ENCODE assay signal across 1 cellular context in the genomic region with DNA sequence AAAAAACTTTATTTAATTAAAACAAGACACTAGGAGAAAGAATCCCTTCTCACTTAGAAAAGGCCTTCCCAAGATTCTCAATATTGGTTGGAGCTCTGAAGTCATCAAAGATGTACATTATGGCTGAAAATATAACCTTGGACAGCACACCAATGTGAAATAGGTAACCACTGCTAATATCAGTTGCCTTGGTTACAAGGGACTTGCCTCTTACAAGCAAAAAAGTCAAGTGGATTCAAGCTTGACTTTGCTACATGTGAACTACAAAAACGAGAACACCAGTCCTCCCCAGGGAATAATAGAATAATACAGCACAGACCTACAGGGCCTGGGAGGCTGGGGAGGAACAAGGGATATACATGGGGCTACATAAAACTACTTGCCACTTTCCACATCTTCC.
TF ChIP-seq lines count a peak whose summit lies in the region.

No MANE protein-coding gene starts in this region.

TF ChIP-seq in GM12878, 131 proteins besides CTCF, POLR2A, EP300 and RAD21 (continued from another document):
- TF ChIP-seq, protein P1, sequence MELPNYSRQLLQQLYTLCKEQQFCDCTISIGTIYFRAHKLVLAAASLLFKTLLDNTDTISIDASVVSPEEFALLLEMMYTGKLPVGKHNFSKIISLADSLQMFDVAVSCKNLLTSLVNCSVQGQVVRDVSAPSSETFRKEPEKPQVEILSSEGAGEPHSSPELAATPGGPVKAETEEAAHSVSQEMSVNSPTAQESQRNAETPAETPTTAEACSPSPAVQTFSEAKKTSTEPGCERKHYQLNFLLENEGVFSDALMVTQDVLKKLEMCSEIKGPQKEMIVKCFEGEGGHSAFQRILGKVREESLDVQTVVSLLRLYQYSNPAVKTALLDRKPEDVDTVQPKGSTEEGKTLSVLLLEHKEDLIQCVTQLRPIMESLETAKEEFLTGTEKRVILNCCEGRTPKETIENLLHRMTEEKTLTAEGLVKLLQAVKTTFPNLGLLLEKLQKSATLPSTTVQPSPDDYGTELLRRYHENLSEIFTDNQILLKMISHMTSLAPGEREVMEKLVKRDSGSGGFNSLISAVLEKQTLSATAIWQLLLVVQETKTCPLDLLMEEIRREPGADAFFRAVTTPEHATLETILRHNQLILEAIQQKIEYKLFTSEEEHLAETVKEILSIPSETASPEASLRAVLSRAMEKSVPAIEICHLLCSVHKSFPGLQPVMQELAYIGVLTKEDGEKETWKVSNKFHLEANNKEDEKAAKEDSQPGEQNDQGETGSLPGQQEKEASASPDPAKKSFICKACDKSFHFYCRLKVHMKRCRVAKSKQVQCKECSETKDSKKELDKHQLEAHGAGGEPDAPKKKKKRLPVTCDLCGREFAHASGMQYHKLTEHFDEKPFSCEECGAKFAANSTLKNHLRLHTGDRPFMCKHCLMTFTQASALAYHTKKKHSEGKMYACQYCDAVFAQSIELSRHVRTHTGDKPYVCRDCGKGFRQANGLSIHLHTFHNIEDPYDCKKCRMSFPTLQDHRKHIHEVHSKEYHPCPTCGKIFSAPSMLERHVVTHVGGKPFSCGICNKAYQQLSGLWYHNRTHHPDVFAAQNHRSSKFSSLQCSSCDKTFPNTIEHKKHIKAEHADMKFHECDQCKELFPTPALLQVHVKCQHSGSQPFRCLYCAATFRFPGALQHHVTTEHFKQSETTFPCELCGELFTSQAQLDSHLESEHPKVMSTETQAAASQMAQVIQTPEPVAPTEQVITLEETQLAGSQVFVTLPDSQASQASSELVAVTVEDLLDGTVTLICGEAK (IDR thresholded peaks at IDR 0.05; ENCODE audit: borderline replicate concordance): peak; percentile 64; the same call in 1 of the 2 replicates
- no peak for TF ChIP-seq LARP7 (IDR thresholded peaks at IDR 0.05)
- TF ChIP-seq, protein P2, sequence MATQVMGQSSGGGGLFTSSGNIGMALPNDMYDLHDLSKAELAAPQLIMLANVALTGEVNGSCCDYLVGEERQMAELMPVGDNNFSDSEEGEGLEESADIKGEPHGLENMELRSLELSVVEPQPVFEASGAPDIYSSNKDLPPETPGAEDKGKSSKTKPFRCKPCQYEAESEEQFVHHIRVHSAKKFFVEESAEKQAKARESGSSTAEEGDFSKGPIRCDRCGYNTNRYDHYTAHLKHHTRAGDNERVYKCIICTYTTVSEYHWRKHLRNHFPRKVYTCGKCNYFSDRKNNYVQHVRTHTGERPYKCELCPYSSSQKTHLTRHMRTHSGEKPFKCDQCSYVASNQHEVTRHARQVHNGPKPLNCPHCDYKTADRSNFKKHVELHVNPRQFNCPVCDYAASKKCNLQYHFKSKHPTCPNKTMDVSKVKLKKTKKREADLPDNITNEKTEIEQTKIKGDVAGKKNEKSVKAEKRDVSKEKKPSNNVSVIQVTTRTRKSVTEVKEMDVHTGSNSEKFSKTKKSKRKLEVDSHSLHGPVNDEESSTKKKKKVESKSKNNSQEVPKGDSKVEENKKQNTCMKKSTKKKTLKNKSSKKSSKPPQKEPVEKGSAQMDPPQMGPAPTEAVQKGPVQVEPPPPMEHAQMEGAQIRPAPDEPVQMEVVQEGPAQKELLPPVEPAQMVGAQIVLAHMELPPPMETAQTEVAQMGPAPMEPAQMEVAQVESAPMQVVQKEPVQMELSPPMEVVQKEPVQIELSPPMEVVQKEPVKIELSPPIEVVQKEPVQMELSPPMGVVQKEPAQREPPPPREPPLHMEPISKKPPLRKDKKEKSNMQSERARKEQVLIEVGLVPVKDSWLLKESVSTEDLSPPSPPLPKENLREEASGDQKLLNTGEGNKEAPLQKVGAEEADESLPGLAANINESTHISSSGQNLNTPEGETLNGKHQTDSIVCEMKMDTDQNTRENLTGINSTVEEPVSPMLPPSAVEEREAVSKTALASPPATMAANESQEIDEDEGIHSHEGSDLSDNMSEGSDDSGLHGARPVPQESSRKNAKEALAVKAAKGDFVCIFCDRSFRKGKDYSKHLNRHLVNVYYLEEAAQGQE (IDR thresholded peaks at IDR 0.05; ENCODE audit: low read depth, low read length): peak; percentile 56; the same call in 1 of the 2 replicates
- no peak for TF ChIP-seq TAF1 (IDR thresholded peaks at IDR 0.05; ENCODE audit: borderline replicate concordance, low read depth, low read length)
- peak; percentile 10; the same call in 1 of the 2 replicates for TF ChIP-seq SPI1 (IDR thresholded peaks at IDR 0.05; ENCODE audit: borderline replicate concordance, insufficient read depth, low read depth, low read length)
